ENCODE assay signal across 8 cellular contexts in genomic region chr7:135976312-135977019, GRCh38. TPM values are rescaled to one million over a fixed set of nuclear protein-coding genes. Genes with fewer than 3 reads are reported as not detected.
DNase-seq lines count a peak whose midpoint lies in the region; ATAC-seq and TF ChIP-seq lines count a peak whose summit lies in the region.

No MANE protein-coding gene starts in this region.

- no peaks in the 10 kb centered on the region for H3K27me3 Mint-ChIP-seq in memory B cell

- H3K27ac Mint-ChIP-seq in memory B cell = peak overlapping the region; percentile 84

- H3K27ac ChIP-seq in coronary artery = peak overlapping the region; percentile 42 to 94
- H3K27ac ChIP-seq in temporal lobe (ENCODE audit: low read depth, low read length) = peak overlapping the region; percentile 53

- peaks cover 12% of the 10 kb centered on the region for H3K36me3 Mint-ChIP-seq in memory B cell

- DNase-seq in activated gamma-delta T cell treated with anti-CD3 and anti-CD28 coated beads, Interleukin-2, amount 50 U/mL, for 16 hours (ENCODE audit: low read depth) = peak; percentile 7
- no peak for DNase-seq in activated gamma-delta T cell treated with Interleukin-2 at 50 U/mL for 16 hours
- peak; percentile 21 for DNase-seq in SW480 (ENCODE audit: low spot score)
- DNase-seq in coronary artery (ENCODE audit: low spot score) = no peak
- peak; percentile 21 to 30 for DNase-seq in memory B cell (ENCODE audit: low spot score in 2 of 2)
- no peak for DNase-seq in cerebellum (ENCODE audit: low spot score)

- peak overlapping the region; percentile 98 for H3K4me3 ChIP-seq in coronary artery

- TF ChIP-seq CTCF in coronary artery (IDR thresholded peaks at IDR 0.05) = no peak

- no peaks in the 10 kb centered on the region for H3K9me3 Mint-ChIP-seq in memory B cell

- H3K4me3 Mint-ChIP-seq in memory B cell = peak overlapping the region; percentile 98

- peak; percentile 7 for ATAC-seq in HG03045 (IDR thresholded peaks at IDR 0.05; ENCODE audit: unreplicated experiment)
- ATAC-seq in memory B cell (ENCODE audit: low read depth) = peak; percentile 12

- peaks cover 42% of the 10 kb centered on the region for H3K4me1 Mint-ChIP-seq in memory B cell

RNA-seq across cellular contexts. Expression of gene MTPN, which starts 0.7 kb away (rescaled TPM):
- total RNA-seq in temporal lobe (165 TPM), cerebellum (163 TPM)

Comparison
In these comparisons a context has a peak if more than half of its experiments do, and no peak if none do; other contexts are left out.
1. DNase-seq: peak in activated gamma-delta T cell treated with anti-CD3 and anti-CD28 coated beads, Interleukin-2, amount 50 U/mL, for 16 hours (single experiment), SW480 (single experiment) and memory B cell (2 of 2); none in activated gamma-delta T cell treated with Interleukin-2 at 50 U/mL for 16 hours (single experiment), coronary artery (single experiment) and cerebellum (single experiment).